ENCODE assay signal across 18 cellular contexts in the genomic region with DNA sequence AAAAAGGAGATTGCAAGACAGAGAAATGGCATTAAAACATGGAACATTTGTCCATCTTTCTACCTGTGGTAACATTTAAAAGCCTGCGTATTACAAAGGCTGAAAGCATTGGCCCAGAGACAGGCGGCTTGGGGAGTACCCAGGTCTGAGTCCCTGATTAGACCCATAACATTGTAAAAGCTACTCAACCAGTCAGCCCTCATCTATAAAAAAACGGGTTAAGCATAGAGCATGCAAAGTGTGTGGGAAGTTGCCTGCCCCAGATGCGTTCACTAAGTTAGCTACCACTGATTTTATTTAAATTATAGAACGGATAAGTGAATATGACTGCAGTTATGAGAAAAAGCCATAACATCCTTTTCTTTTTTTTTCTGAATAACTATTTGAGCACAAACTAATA.
DNase-seq lines count a peak whose midpoint lies in the region; ATAC-seq and TF ChIP-seq lines count a peak whose summit lies in the region.
"Had no signal": no experiment of that assay in that cellular context is flagged by ENCODE, and none has a peak within 500 bp of the region (broad histone marks: within the 10 kb centered on the region; RNA-seq: fewer than 3 reads in every experiment).

No MANE protein-coding gene starts in this region.

- H3K9ac ChIP-seq in Karpas-422 (ENCODE audit: low read length) = no peak overlapping the region
- H3K9ac ChIP-seq in SU-DHL-6 (ENCODE audit: low read length) = no peak overlapping the region
- H3K9ac ChIP-seq: BLaER1 treated with 17β-estradiol and CSF1 and Interleukin-3, amounts not matched to agents 10 nM and 100 nM had no signal

- H4K20me1 ChIP-seq in Karpas-422 (ENCODE audit: insufficient read depth, low read depth, low read length) (no peaks in the 10 kb centered on the region), SU-DHL-6 (ENCODE audit: low read depth, low read length) (no peaks in the 10 kb centered on the region)
- H4K20me1 ChIP-seq: BLaER1 treated with 17β-estradiol and CSF1 and Interleukin-3, amounts not matched to agents 10 nM and 100 nM had no signal

- H3K9me3 ChIP-seq in Karpas-422 (ENCODE audit: low read length) (no peaks in the 10 kb centered on the region), SU-DHL-6 (ENCODE audit: insufficient read depth, low read length) (no peaks in the 10 kb centered on the region)
- H3K9me3 ChIP-seq: A549; BLaER1 treated with 17β-estradiol and CSF1 and Interleukin-3, amounts not matched to agents 10 nM and 100 nM; Caco-2 had no signal

- peaks cover 6% of the 10 kb centered on the region; the same call in 1 of the 2 replicates for H3F3A ChIP-seq in SU-DHL-6 (ENCODE audit: insufficient read depth)

- peaks cover 60% of the 10 kb centered on the region for H3K4me1 ChIP-seq in Karpas-422 (ENCODE audit: low read length)
- H3K4me1 ChIP-seq: A549; BLaER1 treated with 17β-estradiol and CSF1 and Interleukin-3, amounts not matched to agents 10 nM and 100 nM; Caco-2 had no signal

- ATAC-seq in GM18519 (IDR thresholded peaks at IDR 0.05; ENCODE audit: low FRiP score, unreplicated experiment) (peak; percentile 64), GM19395 (IDR thresholded peaks at IDR 0.05; ENCODE audit: unreplicated experiment) (no peak)
- ATAC-seq: A549; CD8-positive, alpha-beta T cell had no signal

- no peak for TF ChIP-seq CTCF in SU-DHL-6 (IDR thresholded peaks at IDR 0.05; ENCODE audit: insufficient read depth, low read length, poor library complexity, severe bottlenecking)

- H3K79me2 ChIP-seq in Karpas-422 (ENCODE audit: low read length) (no peaks in the 10 kb centered on the region), SU-DHL-6 (ENCODE audit: insufficient read depth, low read length) (no peaks in the 10 kb centered on the region)

- H3K27me3 ChIP-seq in Karpas-422 (ENCODE audit: low read length) = no peaks in the 10 kb centered on the region
- H3K27me3 ChIP-seq in SU-DHL-6 (ENCODE audit: low read length) = no peaks in the 10 kb centered on the region
- H3K27me3 ChIP-seq: BLaER1 treated with 17β-estradiol and CSF1 and Interleukin-3, amounts not matched to agents 10 nM and 100 nM had no signal

- peak overlapping the region; percentile 57 for H3K4me2 ChIP-seq in Karpas-422 (ENCODE audit: low read depth, low read length, poor library complexity, severe bottlenecking)
- peak overlapping the region; percentile 37 for H3K4me2 ChIP-seq in SU-DHL-6 (ENCODE audit: low read depth, low read length, poor library complexity, severe bottlenecking)
- H3K4me2 ChIP-seq: A549; BLaER1 treated with 17β-estradiol and CSF1 and Interleukin-3, amounts not matched to agents 10 nM and 100 nM had no signal

- H3K4me3 ChIP-seq in Karpas-422 (ENCODE audit: low read length) (no peak overlapping the region), SU-DHL-6 (ENCODE audit: insufficient read depth, low read length, poor library complexity, severe bottlenecking) (no peak overlapping the region)
- H3K4me3 ChIP-seq: A549; BLaER1 treated with 17β-estradiol and CSF1 and Interleukin-3, amounts not matched to agents 10 nM and 100 nM had no signal

- H2AFZ ChIP-seq in Karpas-422 (ENCODE audit: low read length) = no peak overlapping the region
- no peak overlapping the region for H2AFZ ChIP-seq in SU-DHL-6 (ENCODE audit: low read depth, low read length, severe bottlenecking)

- H3K36me3 ChIP-seq in Karpas-422 (ENCODE audit: insufficient read depth, low read length) (no peaks in the 10 kb centered on the region), SU-DHL-6 (ENCODE audit: low read length) (no peaks in the 10 kb centered on the region)
- H3K36me3 ChIP-seq: BLaER1 treated with 17β-estradiol and CSF1 and Interleukin-3, amounts not matched to agents 10 nM and 100 nM had no signal

- H3K27ac ChIP-seq in Karpas-422 (ENCODE audit: low read length) (peak overlapping the region; percentile 70), SU-DHL-6 (ENCODE audit: low read depth, low read length) (peak overlapping the region; percentile 46)
- H3K27ac ChIP-seq: 22Rv1; A549; BLaER1 treated with 17β-estradiol and CSF1 and Interleukin-3, amounts not matched to agents 10 nM and 100 nM; C4-2B had no signal

- DNase-seq in Karpas-422 (peak; percentile 90), NCI-H526 treated with DMSO at 0.1 percent for 48 hours (lab: John Stamatoyannopoulos, UW) (peak; percentile 70), NCI-H146 treated with DMSO at 0.1 percent for 48 hours (lab: John Stamatoyannopoulos, UW; ENCODE audit: unreplicated experiment) (no peak)
- no peak for DNase-seq in activated T-cell treated with anti-CD3 and anti-CD28 coated beads, Interleukin-2, amount 50 U/mL, for 1 hour
- DNase-seq: AML-193; Caco-2; Calu3; CD4-positive, alpha-beta T cell; CD8-positive, alpha-beta T cell; DMS79 treated with DMSO at 0.1 percent for 48 hours; GF-D8 had no signal

- H3K9me2 ChIP-seq in Karpas-422 (replicated peaks; ENCODE audit: insufficient read depth, low read length) = no peaks in the 10 kb centered on the region
- H3K9me2 ChIP-seq in SU-DHL-6 (replicated peaks; ENCODE audit: insufficient read depth, low read length) = no peaks in the 10 kb centered on the region

Comparison
In these comparisons a context has a peak if more than half of its experiments do, and no peak if none do; other contexts are left out.
1. DNase-seq: peak in Karpas-422 (single experiment) and NCI-H526 treated with DMSO at 0.1 percent for 48 hours (single experiment); none in NCI-H146 treated with DMSO at 0.1 percent for 48 hours (single experiment) and activated T-cell treated with anti-CD3 and anti-CD28 coated beads, Interleukin-2, amount 50 U/mL, for 1 hour (single experiment).